17 cellular contexts compared by ENCODE assay signal in the genomic region with DNA sequence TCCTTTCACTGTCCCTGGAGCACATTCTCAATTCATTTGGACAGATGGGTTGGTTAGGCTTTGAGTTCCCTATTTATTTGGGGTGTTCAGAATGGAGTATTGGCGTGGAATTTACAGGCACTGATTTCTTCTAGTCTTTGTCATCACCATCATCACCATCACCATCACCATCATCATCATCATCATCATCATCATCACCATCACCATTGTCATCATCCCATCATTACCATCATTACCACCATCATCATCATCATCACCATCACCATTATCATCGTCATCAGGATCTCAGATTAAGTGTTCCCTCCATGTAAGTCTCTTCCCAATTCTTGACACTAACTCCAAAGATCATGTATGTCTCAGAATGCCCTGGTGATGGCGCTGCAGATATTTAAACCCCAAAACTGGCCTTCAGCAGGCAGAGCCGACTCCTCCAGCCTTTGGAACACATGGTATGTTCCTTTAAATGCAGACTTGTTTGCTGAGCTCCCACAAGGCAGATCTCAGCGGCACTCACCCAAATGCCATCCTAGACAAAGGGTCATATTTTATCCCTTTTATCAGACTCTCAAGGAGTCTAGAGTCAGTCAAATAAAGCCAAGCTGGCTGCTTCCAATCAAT. TPM values are rescaled to one million over a fixed set of nuclear protein-coding genes. Genes with fewer than 3 reads are reported as not detected.
DNase-seq lines count a peak whose midpoint lies in the region; ATAC-seq and TF ChIP-seq lines count a peak whose summit lies in the region.
"Had no signal": no experiment of that assay in that cellular context is flagged by ENCODE, and none has a peak within 500 bp of the region (broad histone marks: within the 10 kb centered on the region; RNA-seq: fewer than 3 reads in every experiment).

No MANE protein-coding gene starts in this region.

- no peak overlapping the region for H4K91ac ChIP-seq in H9 (ENCODE audit: insufficient read length, low read depth, low read length)

- H3K4me3 ChIP-seq in BJ (ENCODE audit: low read depth, low read length), result no peak overlapping the region
- H3K4me3 ChIP-seq in WERI-Rb-1 (ENCODE audit: low read depth, low read length), result no peak overlapping the region
- H3K4me3 ChIP-seq: ovary had no signal

- no peaks in the 10 kb centered on the region for H3K27me3 ChIP-seq in BJ (ENCODE audit: control insufficient read depth, insufficient read depth, low read length)
- no peaks in the 10 kb centered on the region for H3K27me3 ChIP-seq in H9 (ENCODE audit: insufficient read depth, low read length)
- H3K27me3 ChIP-seq in WERI-Rb-1 (ENCODE audit: insufficient read depth, low read depth, severe bottlenecking), result peaks cover 4% of the 10 kb centered on the region
- H3K27me3 ChIP-seq: ovary had no signal

- H3K14ac ChIP-seq in H9 (ENCODE audit: insufficient read depth, low read length), result no peak overlapping the region

- H3K36me3 Mint-ChIP-seq in H9 (ENCODE audit: insufficient read depth in 1 of 3, low read depth in 3 of 3), result no peaks in the 10 kb centered on the region
- H3K36me3 Mint-ChIP-seq: activated naive CD4-positive, alpha-beta T cell treated with anti-CD3 and anti-CD28 coated beads, Interleukin-2, amount 10 ng/mL, durations not matched to agents 7 days and 5 days had no signal

- no peaks in the 10 kb centered on the region for H3K79me1 ChIP-seq in H9 (ENCODE audit: insufficient read depth, low read depth, low read length, poor library complexity, severe bottlenecking)

- no CpG with 5 or more reads among the region's 5 CpGs for WGBS in H9 (ENCODE audit: extremely low coverage, insufficient read length, low lambda C conversion rate)

- H3K4me1 ChIP-seq in H9 (ENCODE audit: insufficient read depth, low read length), result no peaks in the 10 kb centered on the region

- DNase-seq in BJ (ENCODE audit: low read depth) (no peak), H9 (peak; percentile 64), WERI-Rb-1 (peak; percentile 33), iris pigment epithelial cell (ENCODE audit: low read depth) (peak; percentile 2), MV-4-11 (lab: John Stamatoyannopoulos, UW) (no peak), dedifferentiated amniotic fluid mesenchymal stem cell (ENCODE audit: extremely low spot score) (no peak), KG1 (lab: John Stamatoyannopoulos, UW) (no peak)
- DNase-seq: activated CD8-positive, alpha-beta memory T cell treated with anti-CD3 and anti-CD28 coated beads for 24 hours; activated naive CD4-positive, alpha-beta T cell treated with anti-CD3 and anti-CD28 coated beads, Interleukin-2, amount 10 ng/mL, durations not matched to agents 7 days and 5 days; Karpas-422; ovary; stimulated activated CD4-positive, alpha-beta T cell treated with anti-CD3 and anti-CD28 coated beads, Interleukin-2, amount 100 ng/mL, for 24 hours; stimulated activated naive CD4-positive, alpha-beta T cell; T-helper 17 cell had no signal

- H3K27ac ChIP-seq in H9 (ENCODE audit: insufficient read length, low read depth, low read length) (no peak overlapping the region), WERI-Rb-1 (no peak overlapping the region)
- H3K27ac ChIP-seq: ovary had no signal

- no peak overlapping the region for H2AK5ac ChIP-seq in H9 (ENCODE audit: insufficient read length, low read length)

- no peak for ATAC-seq in HG02610 (IDR thresholded peaks at IDR 0.05; ENCODE audit: unreplicated experiment)
- ATAC-seq: T-helper 17 cell had no signal

- no peak overlapping the region for H3K56ac ChIP-seq in H9 (ENCODE audit: insufficient read length, low read depth, low read length)

- no peak overlapping the region for H3K9ac ChIP-seq in H9 (ENCODE audit: extremely low read depth, insufficient read length, low read length)

- H3K18ac ChIP-seq in H9 (ENCODE audit: insufficient read length, low read depth, low read length), result no peak overlapping the region

- no peak overlapping the region for H3T11ph ChIP-seq in H9 (ENCODE audit: low read length)

- H3K4me1 Mint-ChIP-seq in H9, result peaks cover 4% of the 10 kb centered on the region in 2 experiments
- H3K4me1 Mint-ChIP-seq: activated naive CD4-positive, alpha-beta T cell treated with anti-CD3 and anti-CD28 coated beads, Interleukin-2, amount 10 ng/mL, durations not matched to agents 7 days and 5 days had no signal

- 0 out of 2 replicates have a peak, but pooled peaks cover 2% of the 10 kb centered on the region for H3K27me3 Mint-ChIP-seq in H9 (ENCODE audit: low read depth)

- H4K5ac ChIP-seq in H9 (ENCODE audit: insufficient read length, low read depth, low read length), result no peak overlapping the region

- no peak overlapping the region for H2BK5ac ChIP-seq in H9 (ENCODE audit: insufficient read length, low read length)

- no peak overlapping the region for H2BK20ac ChIP-seq in H9 (ENCODE audit: low read depth, low read length, poor library complexity, severe bottlenecking)

- H2BK12ac ChIP-seq in H9 (ENCODE audit: insufficient read length, low read depth, low read length), result no peak overlapping the region

- H3K27ac Mint-ChIP-seq in H9, result no peak overlapping the region
- H3K27ac Mint-ChIP-seq: activated naive CD4-positive, alpha-beta T cell treated with anti-CD3 and anti-CD28 coated beads, Interleukin-2, amount 10 ng/mL, durations not matched to agents 7 days and 5 days; dendritic cell treated with granulocyte-macrophage colony-stimulating factor and Interleukin-4, amounts not matched to agents 40 ng/mL and 50 ng/mL, for 4 days; T-helper 17 cell had no signal

- no peak overlapping the region for H4K8ac ChIP-seq in H9 (replicated peaks; ENCODE audit: insufficient read length, low read depth, low read length)

- no peaks in the 10 kb centered on the region for H3K79me2 ChIP-seq in H9 (ENCODE audit: insufficient read depth, low read length)

- H3K23me2 ChIP-seq in H9 (ENCODE audit: insufficient read length, low read depth, low read length, poor library complexity, severe bottlenecking), result no peaks in the 10 kb centered on the region

- TF ChIP-seq CTCF in BJ (IDR thresholded peaks at IDR 0.05; ENCODE audit: insufficient read depth, low read depth, low read length), result 0 out of 2 replicates have a peak, but pooled peaks have one; percentile 3
- TF ChIP-seq CTCF in H9 (conservative IDR thresholded peaks at IDR 0.05), result peak; percentile 64
- TF ChIP-seq CTCF in WERI-Rb-1 (IDR thresholded peaks at IDR 0.05; ENCODE audit: low read depth, low read length), result 0 out of 2 replicates have a peak, but pooled peaks have one; percentile 13

- CTCF ChIA-PET in BJ (lab: Yijun Ruan, JAX), result interaction anchor here (1.1 kb wide), 1 partner anchor 59 kb away, joined by 3 read pairs; no protein-coding TSS in a partner anchor

- H3K36me3 ChIP-seq in BJ (ENCODE audit: control insufficient read depth, insufficient read depth, low read length), result no peaks in the 10 kb centered on the region
- no peaks in the 10 kb centered on the region for H3K36me3 ChIP-seq in WERI-Rb-1
- H3K36me3 ChIP-seq: ovary had no signal

- H3K4me3 Mint-ChIP-seq in H9, result no peak overlapping the region
- H3K4me3 Mint-ChIP-seq: activated naive CD4-positive, alpha-beta T cell treated with anti-CD3 and anti-CD28 coated beads, Interleukin-2, amount 10 ng/mL, durations not matched to agents 7 days and 5 days; dendritic cell treated with granulocyte-macrophage colony-stimulating factor and Interleukin-4, amounts not matched to agents 40 ng/mL and 50 ng/mL, for 4 days; T-helper 17 cell had no signal

- no peak overlapping the region for H3K4me2 ChIP-seq in H9 (ENCODE audit: insufficient read depth, insufficient read length, low read length)

- H4K20me1 ChIP-seq in H9 (ENCODE audit: control insufficient read depth, insufficient read depth, insufficient read length), result no peaks in the 10 kb centered on the region

- peaks cover 0 to 9% of the 10 kb centered on the region in 2 experiments; a peak in 2 of 5 replicates for H3K9me3 Mint-ChIP-seq in H9
- H3K9me3 Mint-ChIP-seq: activated naive CD4-positive, alpha-beta T cell treated with anti-CD3 and anti-CD28 coated beads, Interleukin-2, amount 10 ng/mL, durations not matched to agents 7 days and 5 days; dendritic cell treated with granulocyte-macrophage colony-stimulating factor and Interleukin-4, amounts not matched to agents 40 ng/mL and 50 ng/mL, for 4 days had no signal

- POLR2A ChIA-PET in BJ (lab: Charles Lee), result no interaction called here

- H2AFZ ChIP-seq in H9 (ENCODE audit: low read length), result peak overlapping the region; percentile 53

- H3K4ac ChIP-seq in H9 (ENCODE audit: low read depth, low read length), result no peak overlapping the region

- H2BK15ac ChIP-seq in H9 (ENCODE audit: low read depth, low read length), result no peak overlapping the region

- H3K23ac ChIP-seq in H9 (ENCODE audit: insufficient read length, low read depth, low read length), result no peak overlapping the region

- H3K9me3 ChIP-seq in H9 (ENCODE audit: control insufficient read depth, low read depth, low read length) (no peaks in the 10 kb centered on the region), WERI-Rb-1 (ENCODE audit: severe bottlenecking) (no peaks in the 10 kb centered on the region)
- H3K9me3 ChIP-seq: ovary had no signal

- H2BK120ac ChIP-seq in H9 (ENCODE audit: low read depth, low read length, poor library complexity, severe bottlenecking), result no peak overlapping the region

RNA-seq across cellular contexts. Expression of a gene that starts 19.8 kb away (rescaled TPM):
- polyA plus RNA-seq in BJ (2011; rRNA removed), result not detected in 2 replicates
- polyA minus RNA-seq in BJ (2011; rRNA and poly(A)+ RNA removed), result not detected in 2 replicates
- total RNA-seq in H9 (2021), result not detected in 2 replicates
- total RNA-seq: lung microvascular endothelial cell, ovary, T-helper 17 cell had no signal
- polyA plus RNA-seq: ovary had no signal

Comparison
In these comparisons a context has a peak if more than half of its experiments do, and no peak if none do; other contexts are left out.
1. DNase-seq: peak in H9 (single experiment), WERI-Rb-1 (single experiment) and iris pigment epithelial cell (single experiment); none in BJ (single experiment), MV-4-11 (single experiment), dedifferentiated amniotic fluid mesenchymal stem cell (single experiment) and KG1 (single experiment).
2. CTCF ChIP-seq: peak in every context shown above with its lines; median percentile 64 in H9; 13 in WERI-Rb-1; 3 in BJ.